20 cellular contexts compared by ENCODE assay signal in the genomic region with DNA sequence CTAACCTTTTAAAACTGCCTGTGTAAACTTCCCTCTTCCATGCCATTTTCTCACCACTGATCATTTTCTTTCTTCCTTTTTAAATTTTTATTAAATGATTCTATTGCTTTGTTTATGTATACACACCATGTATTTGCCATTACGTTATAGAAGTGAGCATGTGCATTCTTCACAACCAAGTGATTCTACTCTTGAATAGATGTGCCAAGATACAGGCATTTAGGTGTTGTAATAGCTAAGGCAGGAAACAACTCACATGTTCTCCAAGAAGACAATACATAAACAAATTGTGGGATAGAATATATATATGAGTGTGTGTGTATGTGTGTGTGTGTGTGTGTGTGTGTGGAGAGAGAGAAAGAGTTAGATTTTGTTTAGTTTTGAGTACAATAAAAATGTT.
"Had no signal": no experiment of that assay in that cellular context is flagged by ENCODE, and none has a peak within 500 bp of the region (broad histone marks: within the 10 kb centered on the region; RNA-seq: fewer than 3 reads in every experiment).

No MANE protein-coding gene starts in this region.

- FAIRE-seq: pancreas had no signal

- H3K36me3 ChIP-seq: left lung, lower lobe of right lung, pancreas, prostate gland, suprapubic skin, thoracic aorta, tibial artery, upper lobe of right lung had no signal

- H3K27me3 ChIP-seq: left lung, pancreas, suprapubic skin, tibial artery, upper lobe of right lung had no signal

- H3K4me3 ChIP-seq: left lung, lower lobe of right lung, pancreas, prostate gland, skin epidermis, suprapubic skin, thoracic aorta, tibial artery, upper lobe of right lung had no signal

- H3K4me1 ChIP-seq: left lung, lower lobe of right lung, pancreas, prostate gland, suprapubic skin, tibial artery, upper lobe of right lung had no signal

- H3K9me3 ChIP-seq: left lung, lower lobe of right lung, pancreas, prostate gland, suprapubic skin, thoracic aorta, tibial artery, upper lobe of right lung had no signal

- DNase-seq: hippocampal formation; kidney glomerular epithelial cell; left cardiac atrium; left lung; lower lobe of right lung; midbrain; naive thymus-derived CD8-positive, alpha-beta T cell; nucleus accumbens; pancreas; posterior cingulate gyrus; retina; right cardiac atrium; stimulated activated CD4-positive, alpha-beta T cell treated with anti-CD3 and anti-CD28 coated beads, Interleukin-4, amount 100 ng/mL, for 24 hours; stimulated activated naive CD4-positive, alpha-beta T cell; tibial artery; upper lobe of right lung had no signal

- H3K27ac ChIP-seq: left lung, lower lobe of right lung, pancreas, prostate gland, skin epidermis, suprapubic skin, thoracic aorta, tibial artery, upper lobe of right lung had no signal
